In the genomic region with DNA sequence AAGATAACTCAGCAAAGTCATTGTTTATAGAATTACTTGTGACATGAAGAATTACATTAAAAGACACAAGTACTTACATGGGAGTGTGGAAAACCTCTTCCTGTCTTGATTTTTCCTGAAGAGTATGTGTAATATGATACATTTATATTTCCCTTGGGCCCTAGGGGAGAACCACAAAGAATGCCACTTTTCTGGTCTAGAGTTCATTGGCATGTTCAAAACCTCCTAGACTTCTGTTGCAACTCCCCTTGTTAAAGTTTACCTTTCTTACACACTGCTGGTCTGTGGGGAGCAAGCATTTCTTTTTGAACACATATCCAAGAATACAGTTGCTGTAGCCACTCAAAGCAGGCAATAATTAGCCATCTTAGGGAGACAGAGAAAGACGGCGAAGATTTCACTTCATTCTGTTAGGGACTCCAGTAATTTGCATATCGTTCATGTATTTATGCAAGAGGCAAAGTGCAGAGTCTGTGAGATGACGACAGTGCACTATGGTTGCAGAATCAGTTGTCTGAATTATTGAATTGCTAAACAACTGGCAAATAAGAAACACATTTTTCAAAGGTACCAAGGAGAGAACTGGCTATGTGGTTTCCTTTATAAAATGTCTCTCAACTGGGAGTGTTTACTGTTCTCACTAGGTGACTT, we compare ENCODE assay signal across 1 cellular context.
TF ChIP-seq lines count a peak whose summit lies in the region.

No MANE protein-coding gene starts in this region.

TF ChIP-seq in GM23338, 12 proteins besides CTCF, POLR2A, EP300 and RAD21 (continued from another document):
- TF ChIP-seq ZNF462 (CRISPR knock-in tag; IDR thresholded peaks at IDR 0.05) (no peak), JUNB (IDR thresholded peaks at IDR 0.05; ENCODE audit: unreplicated experiment) (no peak), REST (IDR thresholded peaks at IDR 0.05; ENCODE audit: unreplicated experiment) (no peak)
- TF ChIP-seq, protein P1, sequence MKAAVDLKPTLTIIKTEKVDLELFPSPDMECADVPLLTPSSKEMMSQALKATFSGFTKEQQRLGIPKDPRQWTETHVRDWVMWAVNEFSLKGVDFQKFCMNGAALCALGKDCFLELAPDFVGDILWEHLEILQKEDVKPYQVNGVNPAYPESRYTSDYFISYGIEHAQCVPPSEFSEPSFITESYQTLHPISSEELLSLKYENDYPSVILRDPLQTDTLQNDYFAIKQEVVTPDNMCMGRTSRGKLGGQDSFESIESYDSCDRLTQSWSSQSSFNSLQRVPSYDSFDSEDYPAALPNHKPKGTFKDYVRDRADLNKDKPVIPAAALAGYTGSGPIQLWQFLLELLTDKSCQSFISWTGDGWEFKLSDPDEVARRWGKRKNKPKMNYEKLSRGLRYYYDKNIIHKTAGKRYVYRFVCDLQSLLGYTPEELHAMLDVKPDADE (IDR thresholded peaks at IDR 0.05) = no peak
